14 cellular contexts compared by ENCODE assay signal in genomic region chr4:151418385-151418784, GRCh38. TPM values are rescaled to one million over a fixed set of nuclear protein-coding genes. Genes with fewer than 3 reads are reported as not detected.
DNase-seq lines count a peak whose midpoint lies in the region; TF ChIP-seq lines count a peak whose summit lies in the region.
"Had no signal": no experiment of that assay in that cellular context is flagged by ENCODE, and none has a peak within 500 bp of the region (broad histone marks: within the 10 kb centered on the region; RNA-seq: fewer than 3 reads in every experiment).

No MANE protein-coding gene starts in this region.

- H3K4me3 ChIP-seq in Caco-2 (ENCODE audit: low read depth, low read length) = no peak overlapping the region
- no peak overlapping the region for H3K4me3 ChIP-seq in epithelial cell of esophagus (ENCODE audit: low read length)
- H3K4me3 ChIP-seq in osteoblast (ENCODE audit: insufficient read depth, low read length) = no peak overlapping the region

- no peaks in the 10 kb centered on the region for H3K79me2 ChIP-seq in osteoblast (ENCODE audit: insufficient read depth, low read length)

- TF ChIP-seq CTCF in Caco-2 (IDR thresholded peaks at IDR 0.05; ENCODE audit: insufficient read depth in 1 of 2, low read depth in 1 of 2, low read length in 1 of 2, severe bottlenecking in 1 of 2, unreplicated experiment in 1 of 2) = no peak
- TF ChIP-seq CTCF in epithelial cell of esophagus (IDR thresholded peaks at IDR 0.05; ENCODE audit: insufficient read depth, low read depth, low read length, missing control alignments) = no peak
- no peak for TF ChIP-seq CTCF in osteoblast (IDR thresholded peaks at IDR 0.05; ENCODE audit: extremely low read depth, low read depth, low read length)

- H3K9me3 ChIP-seq in Caco-2 (no peaks in the 10 kb centered on the region), osteoblast (ENCODE audit: low read depth, low read length) (no peaks in the 10 kb centered on the region)

- H3K27me3 Mint-ChIP-seq in Caco-2 (ENCODE audit: insufficient read depth, unreplicated experiment) = no peaks in the 10 kb centered on the region
- H3K27me3 Mint-ChIP-seq in activated T-cell treated with anti-CD3 and anti-CD28 coated beads, Interleukin-2, amount 50 U/mL, for 24 hours = peaks cover 14% of the 10 kb centered on the region

- no peaks in the 10 kb centered on the region for H3K36me3 Mint-ChIP-seq in Caco-2 (ENCODE audit: insufficient read depth, unreplicated experiment)
- no peaks in the 10 kb centered on the region for H3K36me3 Mint-ChIP-seq in activated T-cell treated with anti-CD3 and anti-CD28 coated beads, Interleukin-2, amount 50 U/mL, for 24 hours (ENCODE audit: low read depth)
- H3K36me3 Mint-ChIP-seq: natural killer cell had no signal

- intact Hi-C loops in Caco-2 (cut with micrococcal nuclease; ENCODE audit: unreplicated experiment) = loop anchor here (2.0 kb wide), 1 partner anchor 44 kb away; no protein-coding TSS in a partner anchor

- peak overlapping the region; percentile 6 for H3K4me3 Mint-ChIP-seq in Caco-2 (ENCODE audit: unreplicated experiment)
- no peak overlapping the region for H3K4me3 Mint-ChIP-seq in activated T-cell treated with anti-CD3 and anti-CD28 coated beads, Interleukin-2, amount 50 U/mL, for 24 hours
- H3K4me3 Mint-ChIP-seq: activated B cell treated with CpG ODN at 0.5 μM for 24 hours; activated naive CD4-positive, alpha-beta T cell treated with anti-CD3 and anti-CD28 coated beads, Interleukin-2, amount 50 U/mL, for 24 hours; natural killer cell had no signal

- POLR2A ChIA-PET in Caco-2 (lab: Charles Lee) = interaction anchor here (0.9 kb wide), 1 partner anchor 93 kb away, joined by 3 read pairs; the partner anchor contains the start of gene SH3D19

- peaks cover 21% of the 10 kb centered on the region for H3K4me1 Mint-ChIP-seq in Caco-2 (ENCODE audit: low read depth, unreplicated experiment)
- no peaks in the 10 kb centered on the region for H3K4me1 Mint-ChIP-seq in activated T-cell treated with anti-CD3 and anti-CD28 coated beads, Interleukin-2, amount 50 U/mL, for 24 hours (ENCODE audit: low read depth)
- H3K4me1 Mint-ChIP-seq: activated B cell treated with CpG ODN at 0.5 μM for 24 hours; activated naive CD4-positive, alpha-beta T cell treated with anti-CD3 and anti-CD28 coated beads, Interleukin-2, amount 50 U/mL, for 24 hours; natural killer cell had no signal

- H3K9me3 Mint-ChIP-seq in Caco-2 (ENCODE audit: unreplicated experiment) = no peaks in the 10 kb centered on the region
- no peaks in the 10 kb centered on the region for H3K9me3 Mint-ChIP-seq in activated T-cell treated with anti-CD3 and anti-CD28 coated beads, Interleukin-2, amount 50 U/mL, for 24 hours
- H3K9me3 Mint-ChIP-seq: activated B cell treated with CpG ODN at 0.5 μM for 24 hours had no signal

- no peaks in the 10 kb centered on the region; the same call in 1 of the 2 replicates for H3K36me3 ChIP-seq in Caco-2 (ENCODE audit: control insufficient read depth, insufficient read depth, low read length)
- H3K36me3 ChIP-seq in osteoblast (ENCODE audit: insufficient read depth, low read length) = no peaks in the 10 kb centered on the region

- DNase-seq in Caco-2 (peak; percentile 61 to 63), NCI-H460 (ENCODE audit: extremely low read depth, low read depth) (peak; percentile 13), epithelial cell of esophagus (ENCODE audit: low read depth) (peak; percentile 94), osteoblast (ENCODE audit: insufficient read length, low spot score, missing footprints) (peak; percentile 77), D341Med (ENCODE audit: low spot score) (no peak), NCI-H2029 treated with DMSO at 0.1 percent for 48 hours (lab: John Stamatoyannopoulos, UW) (no peak)
- DNase-seq in stimulated activated CD4-positive, alpha-beta T cell treated with anti-CD3 and anti-CD28 coated beads, Interleukin-15, amount 100 ng/mL, for 24 hours = no peak
- no peak for DNase-seq in activated T-cell treated with anti-CD3 and anti-CD28 coated beads, Interleukin-2, amount 50 U/mL, for 24 hours
- DNase-seq: activated B cell treated with CpG ODN at 0.5 μM for 24 hours, GOT3, head of caudate nucleus, natural killer cell, NCI-H82 had no signal

- peak overlapping the region; percentile 87 for H3K27ac Mint-ChIP-seq in Caco-2 (ENCODE audit: unreplicated experiment)
- H3K27ac Mint-ChIP-seq in activated T-cell treated with anti-CD3 and anti-CD28 coated beads, Interleukin-2, amount 50 U/mL, for 24 hours = no peak overlapping the region
- H3K27ac Mint-ChIP-seq: activated B cell treated with CpG ODN at 0.5 μM for 24 hours; activated naive CD4-positive, alpha-beta T cell treated with anti-CD3 and anti-CD28 coated beads, Interleukin-2, amount 50 U/mL, for 24 hours; natural killer cell had no signal

- H2AFZ ChIP-seq in osteoblast (ENCODE audit: low read length) = no peak overlapping the region

- H3K4me2 ChIP-seq in osteoblast (ENCODE audit: insufficient read depth, low read length) = no peak overlapping the region

- no peaks in the 10 kb centered on the region for H3K27me3 ChIP-seq in Caco-2 (replicated peaks; ENCODE audit: control insufficient read depth, insufficient read depth, low read length)
- H3K27me3 ChIP-seq in osteoblast (ENCODE audit: insufficient read depth, low read length) = no peaks in the 10 kb centered on the region

- CTCF ChIA-PET in Caco-2 (lab: Charles Lee) = no interaction called here

- H3K27ac ChIP-seq in osteoblast (ENCODE audit: low read depth, low read length) = peak overlapping the region; percentile 22

- BruUV-seq in Caco-2 (replicated peaks; lab: Mats Ljungman, UMichigan) = no TSS peak

- H3K4me1 ChIP-seq in Caco-2 = peaks cover 25% of the 10 kb centered on the region
- H3K4me1 ChIP-seq in osteoblast (ENCODE audit: insufficient read depth, low read length) = peaks cover 15% of the 10 kb centered on the region

- H4K20me1 ChIP-seq in osteoblast (ENCODE audit: insufficient read depth, low read length) = no peaks in the 10 kb centered on the region

RNA-seq across cellular contexts. Expression of gene FHIP1A, which starts 9.4 kb away (rescaled TPM):
- total RNA-seq in Caco-2 (2022) = 18.9 and 22.3 TPM in 2 replicates
- 0.10 and 0.12 TPM in 2 replicates for total RNA-seq in NCI-H460 (2014; rRNA removed; shearing (Covaris generic))
- not detected in 2 replicates for polyA plus RNA-seq in NCI-H460 (2014; cell fraction: nucleus; rRNA removed)
- total RNA-seq in osteoblast = 4.4 and 4.7 TPM in 2 replicates

Comparison
In these comparisons a context has a peak if more than half of its experiments do, and no peak if none do; other contexts are left out.
1. DNase-seq: peak in Caco-2 (2 of 2), NCI-H460 (single experiment), epithelial cell of esophagus (single experiment) and osteoblast (single experiment); none in D341Med (single experiment), stimulated activated CD4-positive, alpha-beta T cell treated with anti-CD3 and anti-CD28 coated beads, Interleukin-15, amount 100 ng/mL, for 24 hours (single experiment), NCI-H2029 treated with DMSO at 0.1 percent for 48 hours (single experiment) and activated T-cell treated with anti-CD3 and anti-CD28 coated beads, Interleukin-2, amount 50 U/mL, for 24 hours (single experiment).